In genomic region chr10:24463683-24464426, GRCh38 we compare ENCODE assay signal across 8 cellular contexts.
DNase-seq lines count a peak whose midpoint lies in the region; TF ChIP-seq lines count a peak whose summit lies in the region.

No MANE protein-coding gene starts in this region.

- H3K4me3 ChIP-seq in GM23248 (peak overlapping the region; percentile 13; the same call in 1 of the 2 replicates), cardiac fibroblast (replicated peaks in 1 of 2; ENCODE audit: low read depth in 2 of 2, low read length in 2 of 2) (no peak overlapping the region)

- H3K9me3 ChIP-seq in GM23248 (ENCODE audit: low read depth), result no peaks in the 10 kb centered on the region

- WGBS in GM23248 (ENCODE audit: low coverage in 1 of 2, low lambda C conversion rate in 2 of 2, missing lambda C conversion rate in 2 of 2), 2 experiments, result 52% methylated on average over 9 of the region's 9 CpGs

- H3F3A ChIP-seq in GM23248 (ENCODE audit: insufficient read depth), result peaks cover 54% of the 10 kb centered on the region

- no peaks in the 10 kb centered on the region for H3K27me3 ChIP-seq in GM23248 (replicated peaks; ENCODE audit: insufficient read depth)

- H3K9ac ChIP-seq in GM23248, result peak overlapping the region; percentile 53

- H3K4me1 Mint-ChIP-seq in nephron, result peaks cover 62% of the 10 kb centered on the region

- TF ChIP-seq CTCF in GM13976 (IDR thresholded peaks at IDR 0.05; ENCODE audit: borderline replicate concordance, control extremely low read depth, extremely low read depth, insufficient read depth, missing control alignments) (no peak), cardiac fibroblast (IDR thresholded peaks at IDR 0.05; ENCODE audit: low read depth, low read length) (no peak), nephron (IDR thresholded peaks at IDR 0.05; ENCODE audit: unreplicated experiment in 3 of 3) (no peak)

- peaks cover 61% of the 10 kb centered on the region for H3K4me1 ChIP-seq in GM23248 (ENCODE audit: insufficient read depth)

- peak overlapping the region; percentile 92 for H3K27ac ChIP-seq in GM23248

- H3K27me3 Mint-ChIP-seq in nephron (ENCODE audit: low read depth), result no peaks in the 10 kb centered on the region

- H3K27ac Mint-ChIP-seq in nephron, result peak overlapping the region; percentile 75 to 93 (median 83)

- H4K20me1 ChIP-seq in GM23248 (ENCODE audit: insufficient read depth), result no peaks in the 10 kb centered on the region

- H3K9me2 ChIP-seq in GM23248 (ENCODE audit: insufficient read depth), result no peaks in the 10 kb centered on the region

- no peaks in the 10 kb centered on the region for H3K36me3 ChIP-seq in GM23248 (ENCODE audit: low read depth)

- H2AFZ ChIP-seq in GM23248, result no peak overlapping the region

- in situ Hi-C loops in GM13976 (cut with MboI; ENCODE audit: low sequenced_read_pairs, unreplicated experiment) (no loop called here), GM23248 (cut with MboI) (no loop called here)

- DNase-seq in GM13976 (ENCODE audit: low spot score) (peak; percentile 48), GM23248 (peak; percentile 89), NCI-H460 (ENCODE audit: extremely low read depth, low read depth) (peak; percentile 37), cardiac fibroblast (ENCODE audit: low read depth in 2 of 2) (peak; percentile 74 to 91), NCI-H2171 treated with DMSO at 0.1 percent for 48 hours (lab: John Stamatoyannopoulos, UW) (no peak), activated gamma-delta T cell treated with Interleukin-2 at 50 U/mL for 16 hours (no peak)
- DNase-seq in activated CD4-positive, CD25-positive, alpha-beta regulatory T cell (lab: John Stamatoyannopoulos, UW), result no peak

- H3K36me3 Mint-ChIP-seq in nephron (ENCODE audit: low read depth), result peaks cover 17% of the 10 kb centered on the region

- H3K4me2 ChIP-seq in GM23248 (ENCODE audit: unreplicated experiment), result peak overlapping the region; percentile 73

- H3K79me2 ChIP-seq in GM23248 (ENCODE audit: insufficient read depth), result peaks cover 21% of the 10 kb centered on the region

- no peaks in the 10 kb centered on the region for H3K9me3 Mint-ChIP-seq in nephron

- H3K4me3 Mint-ChIP-seq in nephron, result peak overlapping the region in 1 of 3 experiments; percentile 3

Comparison
In these comparisons a context has a peak if more than half of its experiments do, and no peak if none do; other contexts are left out.
1. DNase-seq: peak in GM13976 (single experiment), GM23248 (single experiment), NCI-H460 (single experiment) and cardiac fibroblast (2 of 2); none in NCI-H2171 treated with DMSO at 0.1 percent for 48 hours (single experiment), activated CD4-positive, CD25-positive, alpha-beta regulatory T cell (0 of 4) and activated gamma-delta T cell treated with Interleukin-2 at 50 U/mL for 16 hours (single experiment).